In the genomic region with DNA sequence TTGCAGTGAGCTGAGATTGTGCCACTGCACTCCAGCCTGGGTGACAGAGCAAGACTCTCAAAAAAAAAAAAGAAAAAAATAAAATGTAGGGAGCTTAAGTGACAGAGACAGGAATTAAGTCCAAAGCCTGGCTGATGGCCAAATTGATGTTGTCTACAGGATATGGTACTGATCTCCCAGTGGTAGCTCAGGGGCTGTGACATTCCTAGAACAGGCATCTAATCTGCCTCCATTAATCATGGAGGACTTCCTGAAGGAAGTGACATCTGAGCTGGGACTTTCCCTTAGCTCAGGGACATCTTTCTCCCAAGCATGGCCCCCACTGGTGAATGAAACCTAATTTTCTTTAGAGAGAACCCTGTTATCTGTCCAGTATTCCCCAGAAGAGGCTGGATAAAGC, we compare ENCODE assay signal across 23 cellular contexts. TPM values are rescaled to one million over a fixed set of nuclear protein-coding genes. Genes with fewer than 3 reads are reported as not detected.
DNase-seq lines count a peak whose midpoint lies in the region; TF ChIP-seq lines count a peak whose summit lies in the region.
"Had no signal": no experiment of that assay in that cellular context is flagged by ENCODE, and none has a peak within 500 bp of the region (broad histone marks: within the 10 kb centered on the region; RNA-seq: fewer than 3 reads in every experiment).

No MANE protein-coding gene starts in this region.

- H4K20me1 ChIP-seq in osteoblast (ENCODE audit: insufficient read depth, low read length), result no peaks in the 10 kb centered on the region

- H3K4me3 ChIP-seq in A673 (ENCODE audit: low read depth, low read length, poor library complexity, severe bottlenecking) (no peak overlapping the region), osteoblast (ENCODE audit: insufficient read depth, low read length) (no peak overlapping the region)
- H3K4me3 ChIP-seq: PC-9 had no signal

- no peaks in the 10 kb centered on the region for H3K79me2 ChIP-seq in osteoblast (ENCODE audit: insufficient read depth, low read length)

- H3K4me1 ChIP-seq in A673 (ENCODE audit: insufficient read depth, low read length, poor library complexity, severe bottlenecking) (no peaks in the 10 kb centered on the region), osteoblast (ENCODE audit: insufficient read depth, low read length) (no peaks in the 10 kb centered on the region)

- no peak overlapping the region for H2AFZ ChIP-seq in osteoblast (ENCODE audit: low read length)
- H2AFZ ChIP-seq: PC-9 had no signal

- H3K27me3 ChIP-seq in A673 (replicated peaks; ENCODE audit: insufficient read depth, low read depth, low read length, poor library complexity), result no peaks in the 10 kb centered on the region
- no peaks in the 10 kb centered on the region for H3K27me3 ChIP-seq in osteoblast (ENCODE audit: insufficient read depth, low read length)

- no TSS peak for BruUV-seq in A673 (replicated peaks; lab: Mats Ljungman, UMichigan)

- no peak overlapping the region for H3K4me2 ChIP-seq in osteoblast (ENCODE audit: insufficient read depth, low read length)
- H3K4me2 ChIP-seq: KMS-11, PC-9 had no signal

- POLR2A ChIA-PET in A673 (lab: Charles Lee; ENCODE audit: low non-redundant PET), result no interaction called here

- TF ChIP-seq CTCF in A673 (conservative IDR thresholded peaks at IDR 0.05; ENCODE audit: low read depth, low read length) (no peak), osteoblast (IDR thresholded peaks at IDR 0.05; ENCODE audit: extremely low read depth, low read depth, low read length) (no peak)

- peak; percentile 72 for DNase-seq in A673 (ENCODE audit: low spot score)
- peak; percentile 41 for DNase-seq in D341Med (ENCODE audit: low spot score)
- DNase-seq in OCI-M1 (lab: John Stamatoyannopoulos, UW), result peak; percentile 3
- DNase-seq in kidney tubule cell (ENCODE audit: low spot score), result peak; percentile 22
- no peak for DNase-seq in anterior cingulate cortex (lab: John Stamatoyannopoulos, UW)
- DNase-seq in osteoblast (ENCODE audit: insufficient read length, low spot score, missing footprints), result no peak
- no peak for DNase-seq in NCI-H2171 (lab: John Stamatoyannopoulos, UW)
- DNase-seq: COR-L47, DMS153, EL, GOT3, NCI-H1048, NCI-H1436, NCI-H2029, NCI-H2171 treated with DMSO at 0.1 percent for 48 hours, NCI-H748 treated with DMSO at 0.1 percent for 48 hours, PC-9, SIG-M5 had no signal

- H3K9me3 ChIP-seq in A673 (ENCODE audit: low read depth, low read length, poor library complexity, severe bottlenecking) (no peaks in the 10 kb centered on the region), osteoblast (ENCODE audit: low read depth, low read length) (no peaks in the 10 kb centered on the region)

- no peak overlapping the region for H3K27ac ChIP-seq in A673 (ENCODE audit: low read depth, low read length, poor library complexity, severe bottlenecking)
- no peak overlapping the region for H3K27ac ChIP-seq in osteoblast (ENCODE audit: low read depth, low read length)
- H3K27ac ChIP-seq: KMS-11, PC-9, RWPE1 had no signal

- intact Hi-C loops in A673 (cut with micrococcal nuclease; ENCODE audit: unreplicated experiment), result no loop called here

- H3K36me3 ChIP-seq in A673 (ENCODE audit: insufficient read depth, low read length, poor library complexity, severe bottlenecking) (no peaks in the 10 kb centered on the region), osteoblast (ENCODE audit: insufficient read depth, low read length) (no peaks in the 10 kb centered on the region)

- CTCF ChIA-PET in A673 (lab: Charles Lee), result interaction anchor here (0.7 kb wide), 1 partner anchor 107 kb away, joined by 4 read pairs; no protein-coding TSS in a partner anchor

RNA-seq across cellular contexts. Expression of gene EDDM13, which starts 11.4 kb away (rescaled TPM):
- total RNA-seq in A673 (2021) (not detected in 2 replicates), osteoblast (not detected in 2 replicates)
- total RNA-seq: HT-29, MCF 10A, NCI-H460, PC-9 had no signal

RNA-seq across cellular contexts. Expression of gene ZSCAN5A, which starts 53.5 kb away (rescaled TPM):
- total RNA-seq in A673 (2021), result 15.5 and 18.8 TPM in 2 replicates
- 4.3 and 6.8 TPM in 2 replicates for total RNA-seq in osteoblast

RNA-seq across cellular contexts. Expression of gene ZSCAN5C, which starts 59.1 kb away (rescaled TPM):
- total RNA-seq in A673 (2021), result not detected in 2 replicates
- not detected in 2 replicates for total RNA-seq in osteoblast
- total RNA-seq: HT-29, MCF 10A, NCI-H460, PC-9 had no signal

Comparison
In these comparisons a context has a peak if more than half of its experiments do, and no peak if none do; other contexts are left out.
1. DNase-seq: peak in A673 (single experiment), D341Med (single experiment), OCI-M1 (single experiment) and kidney tubule cell (single experiment); none in anterior cingulate cortex (0 of 58), osteoblast (single experiment) and NCI-H2171 (single experiment).